In the genomic region with DNA sequence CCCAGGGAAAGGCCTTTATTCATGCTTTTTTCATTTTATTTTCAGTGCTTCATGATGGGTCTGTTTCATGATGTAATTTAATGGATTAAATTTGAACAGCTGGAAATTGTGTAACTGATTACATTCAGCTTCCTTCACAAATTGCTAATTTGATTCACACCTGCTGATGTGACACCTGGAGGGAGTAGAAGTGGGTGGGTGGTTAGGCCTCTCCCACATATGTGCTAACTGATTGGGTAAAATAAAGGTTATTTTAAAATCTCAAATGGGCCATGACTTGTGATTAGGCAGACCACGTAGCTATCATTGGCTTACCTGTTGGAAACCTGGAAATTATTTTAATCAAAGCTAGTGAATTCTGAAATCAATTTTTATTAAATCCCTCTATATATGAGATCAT, we compare ENCODE assay signal across 21 cellular contexts.
"Had no signal": no experiment of that assay in that cellular context is flagged by ENCODE, and none has a peak within 500 bp of the region (broad histone marks: within the 10 kb centered on the region; RNA-seq: fewer than 3 reads in every experiment).

No MANE protein-coding gene starts in this region.

- DNase-seq: dermis blood vessel endothelial cell; effector memory CD4-positive, alpha-beta T cell; erythroblast; esophagus squamous epithelium; foreskin melanocyte; glutamatergic neuron; heart right ventricle; hippocampal formation; left cardiac atrium; left lung; mesenchymal stem cell; mucosa of descending colon; naive B cell; pancreas; right lobe of liver; stimulated activated CD4-positive, alpha-beta T cell treated with anti-CD3 and anti-CD28 coated beads, Interleukin-2, amount 100 ng/mL, for 24 hours; stimulated activated CD4-positive, alpha-beta T cell treated with anti-CD3 and anti-CD28 coated beads, Interleukin-4, amount 100 ng/mL, for 24 hours; stimulated activated naive CD4-positive, alpha-beta T cell treated with Interleukin-2 at 50 U/mL for 16 hours; stomach; thyroid gland; trophoblast cell had no signal
